In genomic region chr2:158745067-158745865, GRCh38 we compare ENCODE assay signal across 9 cellular contexts. TPM values are rescaled to one million over a fixed set of nuclear protein-coding genes. Genes with fewer than 3 reads are reported as not detected.
DNase-seq lines count a peak whose midpoint lies in the region; ATAC-seq and TF ChIP-seq lines count a peak whose summit lies in the region.
"Had no signal": no experiment of that assay in that cellular context is flagged by ENCODE, and none has a peak within 500 bp of the region (broad histone marks: within the 10 kb centered on the region; RNA-seq: fewer than 3 reads in every experiment).

No MANE protein-coding gene starts in this region.

- no peak for TF ChIP-seq POLR2A in vagina (IDR thresholded peaks at IDR 0.05)

- H3K4me3 ChIP-seq in epithelial cell of proximal tubule (ENCODE audit: low read depth, low read length) (no peak overlapping the region), vagina (no peak overlapping the region)

- H3K27me3 ChIP-seq in vagina = no peaks in the 10 kb centered on the region

- DNase-seq in DMS79 treated with DMSO at 0.1 percent for 48 hours (lab: John Stamatoyannopoulos, UW) (peak; percentile 73), H4 (ENCODE audit: low spot score) (peak; percentile 40), NCI-H1105 (lab: John Stamatoyannopoulos, UW) (peak; percentile 29), UCSD-AML1 (lab: John Stamatoyannopoulos, UW; ENCODE audit: unreplicated experiment) (peak; percentile 20), epithelial cell of proximal tubule (ENCODE audit: low read depth) (no peak), middle frontal gyrus (ENCODE audit: extremely low spot score, low spot score) (peak; percentile 32), vagina (ENCODE audit: extremely low spot score in 2 of 2) (no peak)
- DNase-seq: activated B cell treated with CpG ODN at 0.5 μM for 24 hours had no signal

- H3K27ac ChIP-seq in vagina = no peak overlapping the region

- ATAC-seq in GM18909 (IDR thresholded peaks at IDR 0.05; ENCODE audit: poor library complexity, unreplicated experiment) = no peak

- TF ChIP-seq CTCF in epithelial cell of proximal tubule (conservative IDR thresholded peaks at IDR 0.05; ENCODE audit: low read depth, low read length) (peak; percentile 77), vagina (IDR thresholded peaks at IDR 0.05) (peak in 2 of 3 experiments; percentile 34 to 48)

- no peaks in the 10 kb centered on the region for H3K9me3 ChIP-seq in vagina

- no peaks in the 10 kb centered on the region for H3K36me3 ChIP-seq in vagina

- H3K4me1 ChIP-seq in vagina = peaks cover 12% of the 10 kb centered on the region

- intact Hi-C loops in vagina (cut with DNase I) = loop anchor here (10.0 kb wide), 1 partner anchor 720 kb away; no protein-coding TSS in a partner anchor

RNA-seq across cellular contexts. Expression of gene DAPL1, which starts 49.9 kb away (rescaled TPM):
- not detected in 2 replicates for total RNA-seq in H4 (2014; rRNA removed; shearing (Covaris generic))
- total RNA-seq in epithelial cell of proximal tubule (not detected in 2 replicates), vagina (101 TPM)
- total RNA-seq: activated B cell treated with CpG ODN at 0.5 μM for 24 hours had no signal

Comparison
In these comparisons a context has a peak if more than half of its experiments do, and no peak if none do; other contexts are left out.
1. DNase-seq: peak in DMS79 treated with DMSO at 0.1 percent for 48 hours (single experiment), H4 (single experiment), NCI-H1105 (single experiment), UCSD-AML1 (single experiment) and middle frontal gyrus (single experiment); none in epithelial cell of proximal tubule (single experiment) and vagina (0 of 2).
2. RNA of gene DAPL1, which starts 49.9 kb away (total RNA-seq): 101 TPM in vagina (single experiment); not detected in H4 and not detected in epithelial cell of proximal tubule; every median in the first group is over 100 times any median in the second.